Comparison of ENCODE assay signal across 8 cellular contexts in genomic region chr17:50347087-50347893, GRCh38. TPM values are rescaled to one million over a fixed set of nuclear protein-coding genes. Genes with fewer than 3 reads are reported as not detected.
DNase-seq lines count a peak whose midpoint lies in the region; TF ChIP-seq lines count a peak whose summit lies in the region.

No MANE protein-coding gene starts in this region.

- peaks cover 12% of the 10 kb centered on the region for H3K79me1 ChIP-seq in trophoblast cell (ENCODE audit: low read length)

- TF ChIP-seq CTCF in DOHH2 (IDR thresholded peaks at IDR 0.05; ENCODE audit: low read depth, low read length, poor library complexity, severe bottlenecking) (no peak), fibroblast of pulmonary artery (IDR thresholded peaks at IDR 0.05; ENCODE audit: low read length, missing control alignments) (no peak)

- H3K79me2 ChIP-seq in DOHH2 (ENCODE audit: control insufficient read depth, low read length) (peaks cover 34% of the 10 kb centered on the region), trophoblast cell (ENCODE audit: control insufficient read depth, insufficient read depth, low read length, poor library complexity) (peaks cover 8% of the 10 kb centered on the region)

- H3K9ac ChIP-seq in SK-N-MC (ENCODE audit: insufficient read length) (peak overlapping the region; percentile 85), trophoblast cell (ENCODE audit: low read length) (peak overlapping the region; percentile 62)

- H4K12ac ChIP-seq in trophoblast cell (ENCODE audit: low read depth, low read length), result no peak overlapping the region

- peak overlapping the region; percentile 83 for H3K4me2 ChIP-seq in DOHH2 (ENCODE audit: low read length)
- H3K4me2 ChIP-seq in trophoblast cell (ENCODE audit: low read length), result peak overlapping the region; percentile 83

- H3K9me3 ChIP-seq in DOHH2 (ENCODE audit: control insufficient read depth, insufficient read depth, low read length) (no peaks in the 10 kb centered on the region), SK-N-MC (ENCODE audit: low read depth, low read length) (no peaks in the 10 kb centered on the region), trophoblast cell (ENCODE audit: insufficient read depth, low read depth, low read length) (no peaks in the 10 kb centered on the region)

- peak overlapping the region; percentile 42 for H2AK5ac ChIP-seq in trophoblast cell (ENCODE audit: low read length)

- DNase-seq in SK-N-MC (ENCODE audit: low read depth, low spot score) (no peak), fibroblast of pulmonary artery (ENCODE audit: low read depth) (no peak), trophoblast cell (no peak), NCI-H1417 treated with DMSO at 0.1 percent for 48 hours (lab: John Stamatoyannopoulos, UW) (no peak), NCI-H345 treated with DMSO at 0.1 percent for 48 hours (lab: John Stamatoyannopoulos, UW; ENCODE audit: unreplicated experiment) (no peak), NCI-H226 (no peak)
- no peak for DNase-seq in activated CD4-positive, CD25-positive, alpha-beta regulatory T cell treated with anti-CD3 and anti-CD28 coated beads, Interleukin-2, amount 50 U/mL, for 72 hours

- peak overlapping the region; percentile 24 for H3K14ac ChIP-seq in trophoblast cell (ENCODE audit: low read length)

- H2BK120ac ChIP-seq in trophoblast cell (ENCODE audit: insufficient read depth, low read length, poor library complexity), result peak overlapping the region; percentile 3

- no peak overlapping the region for H3K23ac ChIP-seq in trophoblast cell (ENCODE audit: low read length)

- no CpG with 5 or more reads among the region's 19 CpGs for WGBS in trophoblast cell (ENCODE audit: extremely low coverage, insufficient coverage, insufficient read length)

- peak overlapping the region; percentile 4 for H3K18ac ChIP-seq in trophoblast cell (ENCODE audit: low read length)

- H3K36me3 ChIP-seq in DOHH2 (ENCODE audit: control insufficient read depth, low read length) (no peaks in the 10 kb centered on the region), SK-N-MC (ENCODE audit: insufficient read depth, low read length) (no peaks in the 10 kb centered on the region), trophoblast cell (ENCODE audit: control insufficient read depth in 1 of 2, insufficient read depth in 2 of 2, low read length in 2 of 2) (peaks cover 0 to 2% of the 10 kb centered on the region in 2 experiments)

- H3K4me1 ChIP-seq in DOHH2 (ENCODE audit: control insufficient read depth, low read length) (peaks cover 17% of the 10 kb centered on the region), trophoblast cell (ENCODE audit: control insufficient read depth in 1 of 2, insufficient read depth in 2 of 2, low read length in 2 of 2) (peaks cover 14 to 15% of the 10 kb centered on the region in 2 experiments)

- peak overlapping the region; percentile 91 for H4K8ac ChIP-seq in trophoblast cell (ENCODE audit: low read depth, low read length)

- H3K27ac ChIP-seq in DOHH2 (ENCODE audit: low read depth, low read length) (no peak overlapping the region), SK-N-MC (no peak overlapping the region), trophoblast cell (ENCODE audit: low read depth, low read length) (no peak overlapping the region)

- no peaks in the 10 kb centered on the region for H3K27me3 ChIP-seq in DOHH2 (ENCODE audit: control insufficient read depth, low read length)
- no peaks in the 10 kb centered on the region for H3K27me3 ChIP-seq in trophoblast cell (ENCODE audit: insufficient read depth, low read length)

- H3K9me2 ChIP-seq in DOHH2 (replicated peaks; ENCODE audit: control insufficient read depth, low read length), result no peaks in the 10 kb centered on the region

- no peak overlapping the region for H4K91ac ChIP-seq in trophoblast cell (ENCODE audit: low read depth, low read length)

- no peaks in the 10 kb centered on the region for H3F3A ChIP-seq in DOHH2 (ENCODE audit: control insufficient read depth, insufficient read depth)

- 0 out of 2 replicates have a peak, but pooled peaks cover 12% of the 10 kb centered on the region for H4K20me1 ChIP-seq in DOHH2 (ENCODE audit: control insufficient read depth, insufficient read depth, low read depth, low read length)

- H2AFZ ChIP-seq in trophoblast cell (ENCODE audit: insufficient read depth, low read length, poor library complexity), result no peak overlapping the region

- H3K4me3 ChIP-seq in DOHH2 (ENCODE audit: low read length), result peak overlapping the region; percentile 80
- H3K4me3 ChIP-seq in SK-N-MC, result peak overlapping the region; percentile 94
- peak overlapping the region; percentile 84 for H3K4me3 ChIP-seq in fibroblast of pulmonary artery (replicated peaks; ENCODE audit: low read depth, low read length)
- peak overlapping the region; percentile 92 for H3K4me3 ChIP-seq in trophoblast cell (ENCODE audit: low read depth, low read length)

- no peak overlapping the region for H3K4ac ChIP-seq in trophoblast cell (ENCODE audit: low read depth, low read length)

- no peak overlapping the region for H2BK12ac ChIP-seq in trophoblast cell (ENCODE audit: low read length)

- no peak overlapping the region for H2BK5ac ChIP-seq in trophoblast cell (ENCODE audit: low read depth, low read length, poor library complexity)

RNA-seq across cellular contexts. Expression of gene XYLT2, which starts 1.4 kb away (rescaled TPM):
- polyA plus RNA-seq in trophoblast cell (2013), result 11.4 and 11.5 TPM in 2 replicates

RNA-seq across cellular contexts. Expression of gene MRPL27, which starts 25.7 kb away (rescaled TPM):
- polyA plus RNA-seq in trophoblast cell (2013), result 64.2 and 66.2 TPM in 2 replicates

RNA-seq across cellular contexts. Expression of gene EME1, which starts 25.7 kb away (rescaled TPM):
- polyA plus RNA-seq in trophoblast cell (2013), result 9.1 and 9.8 TPM in 2 replicates

RNA-seq across cellular contexts. Expression of gene LRRC59, which starts 50.0 kb away (rescaled TPM):
- polyA plus RNA-seq in trophoblast cell (2013), result 135 and 138 TPM in 2 replicates
